Comparison of ENCODE assay signal across 36 cellular contexts in the genomic region with DNA sequence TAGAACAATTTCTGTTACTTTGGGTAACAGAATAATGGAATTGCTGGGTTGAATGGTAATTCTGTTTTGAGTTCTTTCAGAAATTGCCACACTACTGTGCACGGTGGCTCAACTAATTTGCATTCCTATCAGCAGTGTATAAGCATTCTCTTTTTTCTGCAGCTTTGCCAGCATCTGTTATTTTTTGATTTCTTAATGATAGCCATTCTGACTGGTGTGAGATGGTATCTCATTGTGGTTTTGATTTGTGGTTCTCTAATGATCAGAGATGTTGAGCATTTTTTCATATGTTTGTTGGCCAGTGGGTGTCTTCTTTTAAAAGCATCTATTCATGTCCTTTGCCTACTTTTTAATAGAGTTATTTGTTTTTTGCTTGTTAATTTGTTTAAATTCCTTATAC.
"Had no signal": no experiment of that assay in that cellular context is flagged by ENCODE, and none has a peak within 500 bp of the region (broad histone marks: within the 10 kb centered on the region; RNA-seq: fewer than 3 reads in every experiment).

No MANE protein-coding gene starts in this region.

- H3K36me3 ChIP-seq: MG63 had no signal

- H3K9me3 ChIP-seq: MG63 had no signal

- H3K27ac ChIP-seq: KMS-11 had no signal

- H3K27me3 ChIP-seq: MG63 had no signal

- H3K4me3 ChIP-seq: MG63 had no signal

- DNase-seq: Karpas-422, Kasumi-1, MG63, MM.1S, MV-4-11, NCI-H1048, NCI-H1092, NCI-H1092 treated with DMSO at 0.1 percent for 48 hours, NCI-H1105, NCI-H1105 treated with DMSO at 0.1 percent for 48 hours, NCI-H1417, NCI-H1436, NCI-H1436 treated with DMSO at 0.1 percent for 48 hours, NCI-H146, NCI-H1694, NCI-H1694 treated with DMSO at 0.1 percent for 48 hours, NCI-H187, NCI-H187 treated with DMSO at 0.1 percent for 48 hours, NCI-H1930, NCI-H2029, NCI-H2029 treated with DMSO at 0.1 percent for 48 hours, NCI-H2081, NCI-H2081 treated with DMSO at 0.1 percent for 48 hours, NCI-H2107, NCI-H2171, NCI-H2171 treated with DMSO at 0.1 percent for 48 hours, NCI-H2227 treated with DMSO at 0.1 percent for 48 hours, NCI-H226, NCI-H345, NCI-H446, NCI-H446 treated with DMSO at 0.1 percent for 48 hours, NCI-H510A, NCI-H510A treated with DMSO at 0.1 percent for 48 hours, NCI-H524, NCI-H524 treated with DMSO at 0.1 percent for 48 hours had no signal
